8 cellular contexts compared by ENCODE assay signal in the genomic region with DNA sequence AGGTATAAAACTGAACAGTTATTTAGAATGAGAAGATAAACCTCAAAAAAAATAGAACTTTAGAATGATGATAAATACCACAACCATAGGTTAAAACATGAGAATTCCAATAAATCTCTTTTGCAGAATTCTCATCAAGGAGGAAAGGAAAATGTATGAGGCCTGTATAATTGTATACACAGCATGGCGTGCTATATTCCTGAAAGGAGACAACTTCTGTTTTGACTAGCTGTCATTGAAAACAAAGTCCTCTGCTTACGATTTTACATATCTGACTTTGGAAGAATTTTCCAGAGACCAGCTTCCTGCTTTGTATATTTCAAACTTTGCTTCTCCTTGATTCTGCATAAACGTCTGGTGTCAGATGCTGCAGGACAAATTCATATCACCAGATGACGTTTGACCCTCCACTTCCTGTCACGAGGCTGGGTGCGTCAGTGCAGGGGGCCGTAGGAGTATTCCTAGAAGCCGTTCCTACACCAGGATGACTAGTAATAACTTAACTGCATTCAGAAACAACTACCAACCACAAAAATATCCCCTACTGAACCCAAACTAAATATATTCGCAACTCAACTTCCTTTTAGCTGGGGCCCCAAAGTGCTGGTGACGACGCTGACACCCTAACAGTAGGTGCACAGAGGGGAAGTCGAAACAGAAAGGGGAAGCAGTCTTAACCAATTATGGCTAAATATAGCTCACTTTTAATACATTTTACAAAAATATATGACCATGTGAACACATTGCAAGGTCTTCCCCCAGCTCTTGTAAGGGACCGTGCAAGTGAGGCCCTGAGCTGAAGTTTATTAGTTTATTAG.
A peak's percentile ranks its signal among the peaks of the same experiment; 100 is the strongest.
DNase-seq lines count a peak whose midpoint lies in the region; ATAC-seq and TF ChIP-seq lines count a peak whose summit lies in the region.

No MANE protein-coding gene starts in this region.

- H3K27ac ChIP-seq in right atrium auricular region, result no peak overlapping the region

- H3K9me3 ChIP-seq in right atrium auricular region, result no peaks in the 10 kb centered on the region

- no peaks in the 10 kb centered on the region for H3K27me3 ChIP-seq in right atrium auricular region

- intact Hi-C loops in Right ventricle myocardium superior (cut with DNase I), result no loop called here

- peak; percentile 50 for DNase-seq in Right ventricle myocardium superior
- no peak for DNase-seq in right atrium auricular region (ENCODE audit: low spot score)
- DNase-seq in activated CD4-positive, alpha-beta T cell treated with anti-CD3 and anti-CD28 coated beads, Interleukin-2, amount 50 U/mL, for 24 hours (ENCODE audit: low read depth in 1 of 2, low spot score in 1 of 2), result peak; percentile 39 to 83
- peak; percentile 72 for DNase-seq in globus pallidus (ENCODE audit: low spot score)
- DNase-seq in stimulated activated CD8-positive, alpha-beta memory T cell treated with anti-CD3 and anti-CD28 coated beads, Interleukin-12 subunit alpha, Interleukin-12 subunit beta, amount 100 ng/mL, for 24 hours (ENCODE audit: extremely low read depth), result peak; percentile 50
- no peak for DNase-seq in iPS-NIHi11 (ENCODE audit: low spot score)
- no peak for DNase-seq in NCI-H2081 treated with DMSO at 0.1 percent for 48 hours (lab: John Stamatoyannopoulos, UW)

- no peaks in the 10 kb centered on the region for H3K36me3 ChIP-seq in right atrium auricular region

- H3K4me3 ChIP-seq in right atrium auricular region, result no peak overlapping the region

- TF ChIP-seq CTCF in right atrium auricular region (IDR thresholded peaks at IDR 0.05), result no peak

- H3K4me1 ChIP-seq in right atrium auricular region, result peaks cover 0 to 8% of the 10 kb centered on the region in 2 donors

- peak; percentile 60 for ATAC-seq in Right ventricle myocardium superior (ENCODE audit: poor library complexity)
- peak; percentile 93 for ATAC-seq in HG03558 (IDR thresholded peaks at IDR 0.05; ENCODE audit: extremely low read depth, unreplicated experiment)

Comparison
In these comparisons a context has a peak if more than half of its experiments do, and no peak if none do; other contexts are left out.
1. DNase-seq: peak in Right ventricle myocardium superior (single experiment), activated CD4-positive, alpha-beta T cell treated with anti-CD3 and anti-CD28 coated beads, Interleukin-2, amount 50 U/mL, for 24 hours (2 of 2), globus pallidus (single experiment) and stimulated activated CD8-positive, alpha-beta memory T cell treated with anti-CD3 and anti-CD28 coated beads, Interleukin-12 subunit alpha, Interleukin-12 subunit beta, amount 100 ng/mL, for 24 hours (single experiment); none in right atrium auricular region (single experiment), iPS-NIHi11 (single experiment) and NCI-H2081 treated with DMSO at 0.1 percent for 48 hours (single experiment).